ENCODE assay signal across 1 cellular context in genomic region chr5:146158255-146158654, GRCh38.
TF ChIP-seq lines count a peak whose summit lies in the region.

No MANE protein-coding gene starts in this region.

TF ChIP-seq in K562, 482 proteins besides CTCF, POLR2A, EP300 and RAD21:
- no peak for TF ChIP-seq ZNF23 (CRISPR knock-in tag; IDR thresholded peaks at IDR 0.05)
- TF ChIP-seq ATF3 (IDR thresholded peaks at IDR 0.05): peak; percentile 75
- no peak for TF ChIP-seq ATF3 (CRISPR knock-in tag; conservative IDR thresholded peaks at IDR 0.05)
- TF ChIP-seq ZNF324 (CRISPR knock-in tag; IDR thresholded peaks at IDR 0.05): no peak
- TF ChIP-seq KLF10 (CRISPR knock-in tag; IDR thresholded peaks at IDR 0.05): no peak
- TF ChIP-seq CEBPG (CRISPR knock-in tag; IDR thresholded peaks at IDR 0.05): no peak
- peak; percentile 66 to 80; a peak in 3 of 4 replicates for TF ChIP-seq CEBPG (tag; conservative IDR thresholded peaks at IDR 0.05 in 1 of 2, IDR thresholded peaks at IDR 0.05 in 1 of 2)
- TF ChIP-seq SNAPC5 (CRISPR knock-in tag; IDR thresholded peaks at IDR 0.05): no peak
- TF ChIP-seq ZNF217 (CRISPR knock-in tag; IDR thresholded peaks at IDR 0.05): no peak
- no peak for TF ChIP-seq FOXJ3 (CRISPR knock-in tag; IDR thresholded peaks at IDR 0.05)
- TF ChIP-seq TCFL5 (CRISPR knock-in tag; conservative IDR thresholded peaks at IDR 0.05): no peak
- TF ChIP-seq NR0B1 (IDR thresholded peaks at IDR 0.05; ENCODE audit: partially characterized antibody): no peak
- TF ChIP-seq ZSCAN32 (CRISPR knock-in tag; IDR thresholded peaks at IDR 0.05): 0 out of 2 replicates have a peak, but pooled peaks have one; percentile 48
- no peak for TF ChIP-seq IFI16 (CRISPR knock-in tag; IDR thresholded peaks at IDR 0.05)
- peak; percentile 56 for TF ChIP-seq CEBPB (tag; IDR thresholded peaks at IDR 0.05)
- TF ChIP-seq PHF20 (IDR thresholded peaks at IDR 0.05; ENCODE audit: partially characterized antibody): no peak
- TF ChIP-seq POU5F1 (IDR thresholded peaks at IDR 0.05; ENCODE audit: borderline replicate concordance, low read depth, low read length, partially characterized antibody): no peak
- TF ChIP-seq NR1H2 (CRISPR knock-in tag; IDR thresholded peaks at IDR 0.05): no peak
- no peak for TF ChIP-seq GATA2 (CRISPR knock-in tag; IDR thresholded peaks at IDR 0.05)
- no peak for TF ChIP-seq ATF1 (CRISPR knock-in tag; IDR thresholded peaks at IDR 0.05)
- TF ChIP-seq ATF1 (tag; IDR thresholded peaks at IDR 0.05): no peak
- no peak for TF ChIP-seq HLTF (IDR thresholded peaks at IDR 0.05)
- no peak for TF ChIP-seq TAF15 (IDR thresholded peaks at IDR 0.05; ENCODE audit: low read depth, low read length)
- TF ChIP-seq TCF15 (CRISPR knock-in tag; IDR thresholded peaks at IDR 0.05): no peak
- TF ChIP-seq TRIM24 (IDR thresholded peaks at IDR 0.05): no peak
- TF ChIP-seq NUFIP1 (IDR thresholded peaks at IDR 0.05; ENCODE audit: partially characterized antibody): no peak
- TF ChIP-seq HNRNPK (IDR thresholded peaks at IDR 0.05; ENCODE audit: low read depth, low read length, poor library complexity, severe bottlenecking): no peak
